In the genomic region with DNA sequence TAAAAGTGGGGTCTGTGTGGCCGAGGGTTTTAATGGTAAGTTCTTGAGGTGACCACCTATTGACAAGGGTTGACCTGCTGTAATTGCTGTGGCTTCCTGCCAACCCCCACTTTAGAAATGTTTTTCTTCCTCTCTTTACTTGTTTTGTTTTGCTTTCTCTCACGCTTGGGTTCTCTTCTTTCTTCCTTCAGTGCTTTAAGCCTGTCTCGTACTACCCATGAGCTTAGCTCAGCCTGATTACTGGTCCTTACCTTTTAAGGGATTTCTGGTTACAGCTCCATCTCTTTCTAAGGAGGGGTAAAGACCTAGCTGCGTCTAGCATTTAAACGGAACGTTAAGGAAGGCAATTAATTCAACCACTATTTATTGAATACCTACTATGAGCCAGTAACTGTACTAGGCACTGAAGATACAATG, we compare ENCODE assay signal across 8 cellular contexts. TPM values are rescaled to one million over a fixed set of nuclear protein-coding genes. Genes with fewer than 3 reads are reported as not detected.
DNase-seq lines count a peak whose midpoint lies in the region; ATAC-seq and TF ChIP-seq lines count a peak whose summit lies in the region.

No MANE protein-coding gene starts in this region.

- ATAC-seq in GM21737 (IDR thresholded peaks at IDR 0.05; ENCODE audit: unreplicated experiment), result peak; percentile 15
- peak in 1 of 2 donors; percentile 10 for ATAC-seq in activated naive CD4-positive, alpha-beta T cell treated with anti-CD3 and anti-CD28 coated beads, Interleukin-2, amount 50 U/mL, for 72 hours

- H4K20me1 ChIP-seq in smooth muscle cell (ENCODE audit: low read depth), result peaks cover 37% of the 10 kb centered on the region

- H3K9me3 Mint-ChIP-seq in activated naive CD4-positive, alpha-beta T cell treated with anti-CD3 and anti-CD28 coated beads, Interleukin-2, amount 50 U/mL, for 72 hours, result no peaks in the 10 kb centered on the region

- H3K4me3 ChIP-seq in iPS DF 6.9 (ENCODE audit: low read length) (peak overlapping the region; percentile 86; the same call in 1 of the 2 replicates), smooth muscle cell (peak overlapping the region; percentile 65)

- H3K36me3 ChIP-seq in iPS DF 6.9 (ENCODE audit: control insufficient read depth, insufficient read depth, low read length) (no peaks in the 10 kb centered on the region), smooth muscle cell (ENCODE audit: low read depth) (no peaks in the 10 kb centered on the region)

- H2AFZ ChIP-seq in smooth muscle cell (ENCODE audit: low read depth), result peak overlapping the region; percentile 87

- H3K79me2 ChIP-seq in smooth muscle cell (ENCODE audit: low read depth), result peaks cover 52% of the 10 kb centered on the region

- H3K27ac ChIP-seq in iPS DF 6.9 (ENCODE audit: low read length), result no peak overlapping the region
- H3K27ac ChIP-seq in smooth muscle cell (ENCODE audit: low read depth), result peak overlapping the region; percentile 91

- H3K4me1 ChIP-seq in iPS DF 6.9 (ENCODE audit: control insufficient read depth, insufficient read depth, low read length) (no peaks in the 10 kb centered on the region), smooth muscle cell (ENCODE audit: low read depth) (peaks cover 27% of the 10 kb centered on the region)

- H3K27me3 ChIP-seq in iPS DF 6.9 (ENCODE audit: control insufficient read depth, insufficient read depth, low read length) (no peaks in the 10 kb centered on the region), smooth muscle cell (ENCODE audit: low read depth) (no peaks in the 10 kb centered on the region)

- H3F3A ChIP-seq in smooth muscle cell (ENCODE audit: low read depth), result peaks cover 4% of the 10 kb centered on the region

- no peak for TF ChIP-seq CTCF in smooth muscle cell (IDR thresholded peaks at IDR 0.05; ENCODE audit: borderline replicate concordance, insufficient read depth, poor library complexity, severe bottlenecking)

- peak overlapping the region; percentile 83 for H3K9ac ChIP-seq in smooth muscle cell (ENCODE audit: low read depth)

- peaks cover 26% of the 10 kb centered on the region in 2 donors for H3K36me3 Mint-ChIP-seq in activated naive CD4-positive, alpha-beta T cell treated with anti-CD3 and anti-CD28 coated beads, Interleukin-2, amount 50 U/mL, for 72 hours

- DNase-seq in NCI-H1105 treated with DMSO at 0.1 percent for 48 hours (lab: John Stamatoyannopoulos, UW) (peak; percentile 70), NCI-H1105 (lab: John Stamatoyannopoulos, UW) (no peak), Kasumi-1 (lab: John Stamatoyannopoulos, UW) (peak; percentile 37 to 54), iPS DF 6.9 (ENCODE audit: low read depth, low spot score) (no peak), smooth muscle cell (lab: John Stamatoyannopoulos, UW; ENCODE audit: unreplicated experiment) (no peak), GOT3 (lab: John Stamatoyannopoulos, UW) (no peak)
- DNase-seq in activated naive CD4-positive, alpha-beta T cell treated with anti-CD3 and anti-CD28 coated beads, Interleukin-2, amount 50 U/mL, for 72 hours (ENCODE audit: low spot score in 2 of 2), result no peak

- H3K27ac Mint-ChIP-seq in activated naive CD4-positive, alpha-beta T cell treated with anti-CD3 and anti-CD28 coated beads, Interleukin-2, amount 50 U/mL, for 72 hours, result peak overlapping the region; percentile 93 to 97

- peak overlapping the region; percentile 89 for H3K4me2 ChIP-seq in smooth muscle cell

- no peaks in the 10 kb centered on the region for H3K9me3 ChIP-seq in iPS DF 6.9 (ENCODE audit: control insufficient read depth, insufficient read depth, low read length)
- no peaks in the 10 kb centered on the region for H3K9me3 ChIP-seq in smooth muscle cell (replicated peaks; ENCODE audit: low read depth)

- no CpG with 5 or more reads among the region's 6 CpGs for WGBS in iPS DF 6.9 (ENCODE audit: insufficient coverage, insufficient read length)
- WGBS in smooth muscle cell (ENCODE audit: low lambda C conversion rate), result 0% methylated on average over 6 of the region's 6 CpGs

RNA-seq across cellular contexts. Expression of gene PPP1R12A, which starts 0.7 kb away (rescaled TPM):
- total RNA-seq in activated naive CD4-positive, alpha-beta T cell treated with anti-CD3 and anti-CD28 coated beads, Interleukin-2, amount 50 U/mL, for 72 hours, result 10 to 100 TPM; 66.6 to 73.7 TPM
- 98.7 and 120 TPM in 2 replicates for total RNA-seq in smooth muscle cell
- 102 and 105 TPM in 2 replicates for polyA plus RNA-seq in smooth muscle cell

Comparison
In these comparisons a context has a peak if more than half of its experiments do, and no peak if none do; other contexts are left out.
1. DNase-seq: peak in NCI-H1105 treated with DMSO at 0.1 percent for 48 hours (single experiment) and Kasumi-1 (2 of 2); none in NCI-H1105 (single experiment), activated naive CD4-positive, alpha-beta T cell treated with anti-CD3 and anti-CD28 coated beads, Interleukin-2, amount 50 U/mL, for 72 hours (0 of 2), iPS DF 6.9 (single experiment), smooth muscle cell (single experiment) and GOT3 (single experiment).